In genomic region chr1:211133393-211133840, GRCh38 we compare ENCODE assay signal across 8 cellular contexts. TPM values are rescaled to one million over a fixed set of nuclear protein-coding genes. Genes with fewer than 3 reads are reported as not detected.
A peak's percentile ranks its signal among the peaks of the same experiment; 100 is the strongest.
DNase-seq lines count a peak whose midpoint lies in the region; ATAC-seq and TF ChIP-seq lines count a peak whose summit lies in the region.

No MANE protein-coding gene starts in this region.

- no peak for TF ChIP-seq CTCF in breast epithelium (IDR thresholded peaks at IDR 0.05)

- peak overlapping the region; percentile 30 to 70 (median 52) for H3K4me3 ChIP-seq in breast epithelium

- peak; percentile 5 for DNase-seq in activated T-cell treated with anti-CD3 and anti-CD28 coated beads for 1 hour (ENCODE audit: low read depth)
- DNase-seq in activated T-cell treated with anti-CD3 and anti-CD28 coated beads, Interleukin-2, amount 50 U/mL, for 1 hour = no peak
- peak; percentile 65 for DNase-seq in NCI-H510A treated with DMSO at 0.1 percent for 48 hours (lab: John Stamatoyannopoulos, UW)
- DNase-seq in breast epithelium (ENCODE audit: low spot score in 2 of 2) = no peak
- peak; percentile 5 for DNase-seq in iris pigment epithelial cell (ENCODE audit: low read depth)
- DNase-seq in stimulated activated CD4-positive, alpha-beta T cell treated with anti-CD3 and anti-CD28 coated beads, Interleukin-2, amount 100 ng/mL, for 4 hours (ENCODE audit: low read depth) = peak; percentile 4
- no peak for DNase-seq in NAMALWA (ENCODE audit: low spot score)

- no peaks in the 10 kb centered on the region for H3K27me3 ChIP-seq in breast epithelium

- intact Hi-C loops in breast epithelium (cut with DNase I; ENCODE audit: low total_unique reads) = no loop called here

- H3K36me3 ChIP-seq in breast epithelium = no peaks in the 10 kb centered on the region

- H3K27ac ChIP-seq in breast epithelium = no peak overlapping the region

- H3K9me3 ChIP-seq in breast epithelium = no peaks in the 10 kb centered on the region

- no peak for ATAC-seq in GM19328 (IDR thresholded peaks at IDR 0.05; ENCODE audit: unreplicated experiment)

- no peak for TF ChIP-seq POLR2A in breast epithelium (IDR thresholded peaks at IDR 0.05)

- H3K4me1 ChIP-seq in breast epithelium = peaks cover 0 to 5% of the 10 kb centered on the region in 2 donors

RNA-seq across cellular contexts. Expression of gene KCNH1, which starts 0.5 kb away (rescaled TPM):
- 1 to 10 TPM in 1 of 3 donors, under 1 TPM in 1, not detected in 1; 0.32 to 1.3 TPM for total RNA-seq in breast epithelium

Comparison
In these comparisons a context has a peak if more than half of its experiments do, and no peak if none do; other contexts are left out.
1. DNase-seq: peak in activated T-cell treated with anti-CD3 and anti-CD28 coated beads for 1 hour (single experiment), NCI-H510A treated with DMSO at 0.1 percent for 48 hours (single experiment), iris pigment epithelial cell (single experiment) and stimulated activated CD4-positive, alpha-beta T cell treated with anti-CD3 and anti-CD28 coated beads, Interleukin-2, amount 100 ng/mL, for 4 hours (single experiment); none in activated T-cell treated with anti-CD3 and anti-CD28 coated beads, Interleukin-2, amount 50 U/mL, for 1 hour (single experiment), breast epithelium (0 of 2) and NAMALWA (single experiment).